In the genomic region with DNA sequence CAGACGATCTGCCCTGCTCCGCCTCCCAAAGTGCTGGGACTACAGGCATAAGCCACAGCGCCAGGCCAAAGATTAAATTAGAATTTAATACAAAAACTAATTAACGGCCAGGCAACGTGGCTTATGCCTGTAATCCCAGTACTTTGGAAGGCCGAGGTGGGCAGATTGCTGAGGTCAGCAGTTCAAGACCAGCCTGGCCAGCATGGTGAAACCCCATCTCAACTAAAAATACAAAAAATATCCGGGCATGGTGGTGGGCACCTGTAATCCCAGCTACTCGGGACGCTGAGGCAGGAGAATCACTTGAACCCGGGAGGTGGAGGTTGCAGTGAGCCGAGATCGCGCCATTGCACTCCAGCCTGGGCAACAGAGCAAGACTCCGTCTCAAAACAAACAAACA, we compare ENCODE assay signal across 21 cellular contexts. TPM values are rescaled to one million over a fixed set of nuclear protein-coding genes. Genes with fewer than 3 reads are reported as not detected.
"Had no signal": no experiment of that assay in that cellular context is flagged by ENCODE, and none has a peak within 500 bp of the region (broad histone marks: within the 10 kb centered on the region; RNA-seq: fewer than 3 reads in every experiment).

No MANE protein-coding gene starts in this region.

RNA-seq across cellular contexts. Expression of gene MBD3L3, which starts 2.8 kb away (rescaled TPM):
- total RNA-seq: activated naive CD4-positive, alpha-beta T cell treated with anti-CD3 and anti-CD28 coated beads for 36 hours; activated naive CD4-positive, alpha-beta T cell treated with anti-CD3 and anti-CD28 coated beads, Interleukin-2, amount 50 U/mL, for 72 hours; activated naive CD8-positive, alpha-beta T cell treated with anti-CD3 and anti-CD28 coated beads for 36 hours; activated naive CD8-positive, alpha-beta T cell treated with anti-CD3 and anti-CD28 coated beads, Interleukin-2, amount 10 ng/mL, durations not matched to agents 7 days and 5 days; activated T-cell treated with anti-CD3 and anti-CD28 coated beads, Interleukin-2, amount 50 U/mL, for 4 hours; activated T-cell treated with anti-CD3 and anti-CD28 coated beads, Interleukin-2, amount 50 U/mL, for 72 hours; activated T-helper 1 cell treated with anti-CD3 and anti-CD28 coated beads, Interleukin-12 subunit alpha, Interleukin-12 subunit beta, Interleukin-2, Interleukin-4 antibody, amounts not matched to agents 30 ng/mL and 10 ng/mL and 1 ng/mL, durations not matched to agents 14 hours and 24 hours and 36 hours; activated T-helper 17 cell treated with anti-CD3 and anti-CD28 coated beads, Interleukin-2, amount 50 U/mL, for 72 hours; activated T-helper 2 cell treated with anti-CD3 and anti-CD28 coated beads, Interferon-gamma antibody, Interleukin-2, Interleukin-4, amounts not matched to agents 10 μg/mL and 5 μg/mL and 100 μg/mL, durations not matched to agents 14 hours and 24 hours and 36 hours; adrenal gland; aorta; ascending aorta; astrocyte; body of pancreas; breast epithelium; bronchial epithelial cell; cardiac muscle cell; cardiac septum; cerebellum; chondrocyte had no signal
- polyA plus RNA-seq: adipose tissue, adrenal gland, aorta, cardiac muscle cell had no signal

RNA-seq across cellular contexts. Expression of gene MBD3L2, which starts 6.6 kb away (rescaled TPM):
- total RNA-seq: activated naive CD4-positive, alpha-beta T cell treated with anti-CD3 and anti-CD28 coated beads for 36 hours; activated naive CD4-positive, alpha-beta T cell treated with anti-CD3 and anti-CD28 coated beads, Interleukin-2, amount 50 U/mL, for 72 hours; activated naive CD8-positive, alpha-beta T cell treated with anti-CD3 and anti-CD28 coated beads for 36 hours; activated naive CD8-positive, alpha-beta T cell treated with anti-CD3 and anti-CD28 coated beads, Interleukin-2, amount 10 ng/mL, durations not matched to agents 7 days and 5 days; activated T-cell treated with anti-CD3 and anti-CD28 coated beads, Interleukin-2, amount 50 U/mL, for 4 hours; activated T-cell treated with anti-CD3 and anti-CD28 coated beads, Interleukin-2, amount 50 U/mL, for 72 hours; activated T-helper 1 cell treated with anti-CD3 and anti-CD28 coated beads, Interleukin-12 subunit alpha, Interleukin-12 subunit beta, Interleukin-2, Interleukin-4 antibody, amounts not matched to agents 30 ng/mL and 10 ng/mL and 1 ng/mL, durations not matched to agents 14 hours and 24 hours and 36 hours; activated T-helper 17 cell treated with anti-CD3 and anti-CD28 coated beads, Interleukin-2, amount 50 U/mL, for 72 hours; activated T-helper 2 cell treated with anti-CD3 and anti-CD28 coated beads, Interferon-gamma antibody, Interleukin-2, Interleukin-4, amounts not matched to agents 10 μg/mL and 5 μg/mL and 100 μg/mL, durations not matched to agents 14 hours and 24 hours and 36 hours; adrenal gland; aorta; ascending aorta; body of pancreas; breast epithelium; bronchial epithelial cell; cardiac muscle cell; cardiac septum; cerebellum; chondrocyte had no signal
- polyA plus RNA-seq: adipose tissue, adrenal gland, aorta, cardiac muscle cell had no signal

RNA-seq across cellular contexts. Expression of gene MBD3L4, which starts 15.7 kb away (rescaled TPM):
- total RNA-seq: activated naive CD4-positive, alpha-beta T cell treated with anti-CD3 and anti-CD28 coated beads for 36 hours; activated naive CD4-positive, alpha-beta T cell treated with anti-CD3 and anti-CD28 coated beads, Interleukin-2, amount 50 U/mL, for 72 hours; activated naive CD8-positive, alpha-beta T cell treated with anti-CD3 and anti-CD28 coated beads for 36 hours; activated naive CD8-positive, alpha-beta T cell treated with anti-CD3 and anti-CD28 coated beads, Interleukin-2, amount 10 ng/mL, durations not matched to agents 7 days and 5 days; activated T-cell treated with anti-CD3 and anti-CD28 coated beads, Interleukin-2, amount 50 U/mL, for 4 hours; activated T-cell treated with anti-CD3 and anti-CD28 coated beads, Interleukin-2, amount 50 U/mL, for 72 hours; activated T-helper 1 cell treated with anti-CD3 and anti-CD28 coated beads, Interleukin-12 subunit alpha, Interleukin-12 subunit beta, Interleukin-2, Interleukin-4 antibody, amounts not matched to agents 30 ng/mL and 10 ng/mL and 1 ng/mL, durations not matched to agents 14 hours and 24 hours and 36 hours; activated T-helper 17 cell treated with anti-CD3 and anti-CD28 coated beads, Interleukin-2, amount 50 U/mL, for 72 hours; activated T-helper 2 cell treated with anti-CD3 and anti-CD28 coated beads, Interferon-gamma antibody, Interleukin-2, Interleukin-4, amounts not matched to agents 10 μg/mL and 5 μg/mL and 100 μg/mL, durations not matched to agents 14 hours and 24 hours and 36 hours; adrenal gland; aorta; ascending aorta; astrocyte; body of pancreas; breast epithelium; bronchial epithelial cell; cardiac muscle cell; cardiac septum; cerebellum; chondrocyte had no signal
- polyA plus RNA-seq: adipose tissue, adrenal gland, aorta, cardiac muscle cell had no signal

RNA-seq across cellular contexts. Expression of gene MBD3L5, which starts 25.3 kb away (rescaled TPM):
- total RNA-seq: activated naive CD4-positive, alpha-beta T cell treated with anti-CD3 and anti-CD28 coated beads for 36 hours; activated naive CD4-positive, alpha-beta T cell treated with anti-CD3 and anti-CD28 coated beads, Interleukin-2, amount 50 U/mL, for 72 hours; activated naive CD8-positive, alpha-beta T cell treated with anti-CD3 and anti-CD28 coated beads for 36 hours; activated naive CD8-positive, alpha-beta T cell treated with anti-CD3 and anti-CD28 coated beads, Interleukin-2, amount 10 ng/mL, durations not matched to agents 7 days and 5 days; activated T-cell treated with anti-CD3 and anti-CD28 coated beads, Interleukin-2, amount 50 U/mL, for 4 hours; activated T-cell treated with anti-CD3 and anti-CD28 coated beads, Interleukin-2, amount 50 U/mL, for 72 hours; activated T-helper 1 cell treated with anti-CD3 and anti-CD28 coated beads, Interleukin-12 subunit alpha, Interleukin-12 subunit beta, Interleukin-2, Interleukin-4 antibody, amounts not matched to agents 30 ng/mL and 10 ng/mL and 1 ng/mL, durations not matched to agents 14 hours and 24 hours and 36 hours; activated T-helper 17 cell treated with anti-CD3 and anti-CD28 coated beads, Interleukin-2, amount 50 U/mL, for 72 hours; activated T-helper 2 cell treated with anti-CD3 and anti-CD28 coated beads, Interferon-gamma antibody, Interleukin-2, Interleukin-4, amounts not matched to agents 10 μg/mL and 5 μg/mL and 100 μg/mL, durations not matched to agents 14 hours and 24 hours and 36 hours; adrenal gland; aorta; ascending aorta; astrocyte; body of pancreas; breast epithelium; bronchial epithelial cell; cardiac muscle cell; cardiac septum; cerebellum; chondrocyte had no signal
- polyA plus RNA-seq: adipose tissue, adrenal gland, aorta, cardiac muscle cell had no signal
